1 cellular context compared by ENCODE assay signal in genomic region chr10:119715628-119716505, GRCh38.
TF ChIP-seq lines count a peak whose summit lies in the region.

No MANE protein-coding gene starts in this region.

TF ChIP-seq in IMR-90, 13 proteins besides CTCF, POLR2A, EP300 and RAD21 (continued from another document):
- TF ChIP-seq ELK1 (IDR thresholded peaks at IDR 0.05; ENCODE audit: borderline replicate concordance, low read depth, low read length) (no peak), SMC3 (IDR thresholded peaks at IDR 0.05; ENCODE audit: low read depth, low read length) (no peak), USF2 (IDR thresholded peaks at IDR 0.05; ENCODE audit: low read depth, low read length) (no peak), MAZ (IDR thresholded peaks at IDR 0.05; ENCODE audit: borderline replicate concordance, low read depth, low read length) (no peak), BHLHE40 (IDR thresholded peaks at IDR 0.05; ENCODE audit: low read depth, low read length) (no peak)
